In genomic region chrX:24081661-24082154, GRCh38 we compare ENCODE assay signal across 1 cellular context.
TF ChIP-seq lines count a peak whose summit lies in the region.

No MANE protein-coding gene starts in this region.

TF ChIP-seq in K562, 482 proteins besides CTCF, POLR2A, EP300 and RAD21 (continued from another document and continues in another):
- no peak for TF ChIP-seq MCM3 (IDR thresholded peaks at IDR 0.05)
- TF ChIP-seq NRF1 (conservative IDR thresholded peaks at IDR 0.05 in 1 of 2, IDR thresholded peaks at IDR 0.05 in 1 of 2): no peak
- TF ChIP-seq RBM39 (optimal IDR thresholded peaks at IDR 0.05; ENCODE audit: low read depth, low read length): no peak
- TF ChIP-seq TAF1 (IDR thresholded peaks at IDR 0.05; ENCODE audit: control insufficient read depth, extremely low read depth, insufficient read depth, low read length, severe bottlenecking): no peak
- TF ChIP-seq BCOR (IDR thresholded peaks at IDR 0.05): no peak
- TF ChIP-seq, protein P1, sequence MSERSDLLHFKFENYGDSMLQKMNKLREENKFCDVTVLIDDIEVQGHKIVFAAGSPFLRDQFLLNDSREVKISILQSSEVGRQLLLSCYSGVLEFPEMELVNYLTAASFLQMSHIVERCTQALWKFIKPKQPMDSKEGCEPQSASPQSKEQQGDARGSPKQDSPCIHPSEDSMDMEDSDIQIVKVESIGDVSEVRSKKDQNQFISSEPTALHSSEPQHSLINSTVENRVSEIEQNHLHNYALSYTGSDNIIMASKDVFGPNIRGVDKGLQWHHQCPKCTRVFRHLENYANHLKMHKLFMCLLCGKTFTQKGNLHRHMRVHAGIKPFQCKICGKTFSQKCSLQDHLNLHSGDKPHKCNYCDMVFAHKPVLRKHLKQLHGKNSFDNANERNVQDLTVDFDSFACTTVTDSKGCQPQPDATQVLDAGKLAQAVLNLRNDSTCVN (CRISPR knock-in tag; IDR thresholded peaks at IDR 0.05): no peak
- TF ChIP-seq, protein P2, sequence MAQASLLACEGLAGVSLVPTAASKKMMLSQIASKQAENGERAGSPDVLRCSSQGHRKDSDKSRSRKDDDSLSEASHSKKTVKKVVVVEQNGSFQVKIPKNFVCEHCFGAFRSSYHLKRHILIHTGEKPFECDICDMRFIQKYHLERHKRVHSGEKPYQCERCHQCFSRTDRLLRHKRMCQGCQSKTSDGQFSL (CRISPR knock-in tag; IDR thresholded peaks at IDR 0.05): no peak
- TF ChIP-seq, protein P2 (tag; IDR thresholded peaks at IDR 0.05): no peak
- TF ChIP-seq FOXA1 (IDR thresholded peaks at IDR 0.05; ENCODE audit: borderline replicate concordance): no peak
- TF ChIP-seq HIVEP1 (CRISPR knock-in tag; IDR thresholded peaks at IDR 0.05): no peak
- no peak for TF ChIP-seq GATAD2A (IDR thresholded peaks at IDR 0.05)
- no peak for TF ChIP-seq KAT7 (CRISPR knock-in tag; IDR thresholded peaks at IDR 0.05; ENCODE audit: borderline replicate concordance)
- TF ChIP-seq ARID2 (IDR thresholded peaks at IDR 0.05): no peak
- no peak for TF ChIP-seq NR3C1 (CRISPR knock-in tag; IDR thresholded peaks at IDR 0.05)
- TF ChIP-seq ZNF232 (CRISPR knock-in tag; IDR thresholded peaks at IDR 0.05): no peak
- TF ChIP-seq SRSF9 (IDR thresholded peaks at IDR 0.05; ENCODE audit: borderline replicate concordance, low read depth, low read length): no peak
- no peak for TF ChIP-seq TAL1 (IDR thresholded peaks at IDR 0.05)
- TF ChIP-seq SFPQ (IDR thresholded peaks at IDR 0.05; ENCODE audit: low read depth, low read length): no peak
- TF ChIP-seq ZFX (CRISPR knock-in tag; IDR thresholded peaks at IDR 0.05): no peak
- TF ChIP-seq, protein P3, sequence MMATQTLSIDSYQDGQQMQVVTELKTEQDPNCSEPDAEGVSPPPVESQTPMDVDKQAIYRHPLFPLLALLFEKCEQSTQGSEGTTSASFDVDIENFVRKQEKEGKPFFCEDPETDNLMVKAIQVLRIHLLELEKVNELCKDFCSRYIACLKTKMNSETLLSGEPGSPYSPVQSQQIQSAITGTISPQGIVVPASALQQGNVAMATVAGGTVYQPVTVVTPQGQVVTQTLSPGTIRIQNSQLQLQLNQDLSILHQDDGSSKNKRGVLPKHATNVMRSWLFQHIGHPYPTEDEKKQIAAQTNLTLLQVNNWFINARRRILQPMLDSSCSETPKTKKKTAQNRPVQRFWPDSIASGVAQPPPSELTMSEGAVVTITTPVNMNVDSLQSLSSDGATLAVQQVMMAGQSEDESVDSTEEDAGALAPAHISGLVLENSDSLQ (IDR thresholded peaks at IDR 0.05): peak; percentile 81
- no peak for TF ChIP-seq MTA1 (IDR thresholded peaks at IDR 0.05; ENCODE audit: borderline replicate concordance)
- no peak for TF ChIP-seq GTF2E2 (tag; IDR thresholded peaks at IDR 0.05)
- no peak for TF ChIP-seq L3MBTL2 (IDR thresholded peaks at IDR 0.05)
- TF ChIP-seq ZKSCAN8 (CRISPR knock-in tag; IDR thresholded peaks at IDR 0.05): no peak
- no peak for TF ChIP-seq CHCHD3 (CRISPR knock-in tag; IDR thresholded peaks at IDR 0.05)
- no peak for TF ChIP-seq DDX20 (tag; IDR thresholded peaks at IDR 0.05; ENCODE audit: low read depth)
- no peak for TF ChIP-seq SP1 (CRISPR knock-in tag; IDR thresholded peaks at IDR 0.05)
- no peak for TF ChIP-seq FOSL1 (tag; conservative IDR thresholded peaks at IDR 0.05)
- TF ChIP-seq NFRKB (IDR thresholded peaks at IDR 0.05; ENCODE audit: low read depth): no peak
- TF ChIP-seq ILF3 (IDR thresholded peaks at IDR 0.05; ENCODE audit: borderline replicate concordance): no peak
- no peak for TF ChIP-seq THRB (CRISPR knock-in tag; conservative IDR thresholded peaks at IDR 0.05)
- no peak for TF ChIP-seq NEUROD1 (IDR thresholded peaks at IDR 0.05; ENCODE audit: borderline replicate concordance, low read depth, low read length, partially characterized antibody)
- no peak for TF ChIP-seq RERE (CRISPR knock-in tag; IDR thresholded peaks at IDR 0.05; ENCODE audit: borderline replicate concordance)
- TF ChIP-seq XRCC3 (IDR thresholded peaks at IDR 0.05): no peak
- TF ChIP-seq CC2D1A (IDR thresholded peaks at IDR 0.05): peak; percentile 81
- no peak for TF ChIP-seq ZNF780A (CRISPR knock-in tag; IDR thresholded peaks at IDR 0.05)
- no peak for TF ChIP-seq ETV1 (tag; conservative IDR thresholded peaks at IDR 0.05; ENCODE audit: low read depth)
- TF ChIP-seq SRSF1 (IDR thresholded peaks at IDR 0.05; ENCODE audit: low read depth, low read length): no peak
- TF ChIP-seq CCAR2 (IDR thresholded peaks at IDR 0.05; ENCODE audit: low read depth, low read length): no peak
- TF ChIP-seq TBP (optimal IDR thresholded peaks at IDR 0.05; ENCODE audit: low read depth, low read length): no peak
- TF ChIP-seq ZNF445 (CRISPR knock-in tag; IDR thresholded peaks at IDR 0.05; ENCODE audit: low read depth): no peak
- no peak for TF ChIP-seq PHTF2 (CRISPR knock-in tag; IDR thresholded peaks at IDR 0.05)
- TF ChIP-seq SIN3B (IDR thresholded peaks at IDR 0.05; ENCODE audit: low read depth): no peak
- TF ChIP-seq FOXK2 (conservative IDR thresholded peaks at IDR 0.05 in 1 of 2, IDR thresholded peaks at IDR 0.05 in 1 of 2; ENCODE audit: low read depth in 2 of 2): no peak
- TF ChIP-seq NONO (IDR thresholded peaks at IDR 0.05; ENCODE audit: low read depth in 2 of 2, low read length in 1 of 2): no peak
- TF ChIP-seq KLF13 (tag; IDR thresholded peaks at IDR 0.05; ENCODE audit: borderline replicate concordance, low read depth): no peak
- peak; percentile 97 for TF ChIP-seq ZNF384 (IDR thresholded peaks at IDR 0.05; ENCODE audit: low read depth, low read length)
- no peak for TF ChIP-seq CXXC5 (CRISPR knock-in tag; IDR thresholded peaks at IDR 0.05)
- TF ChIP-seq, protein P4, sequence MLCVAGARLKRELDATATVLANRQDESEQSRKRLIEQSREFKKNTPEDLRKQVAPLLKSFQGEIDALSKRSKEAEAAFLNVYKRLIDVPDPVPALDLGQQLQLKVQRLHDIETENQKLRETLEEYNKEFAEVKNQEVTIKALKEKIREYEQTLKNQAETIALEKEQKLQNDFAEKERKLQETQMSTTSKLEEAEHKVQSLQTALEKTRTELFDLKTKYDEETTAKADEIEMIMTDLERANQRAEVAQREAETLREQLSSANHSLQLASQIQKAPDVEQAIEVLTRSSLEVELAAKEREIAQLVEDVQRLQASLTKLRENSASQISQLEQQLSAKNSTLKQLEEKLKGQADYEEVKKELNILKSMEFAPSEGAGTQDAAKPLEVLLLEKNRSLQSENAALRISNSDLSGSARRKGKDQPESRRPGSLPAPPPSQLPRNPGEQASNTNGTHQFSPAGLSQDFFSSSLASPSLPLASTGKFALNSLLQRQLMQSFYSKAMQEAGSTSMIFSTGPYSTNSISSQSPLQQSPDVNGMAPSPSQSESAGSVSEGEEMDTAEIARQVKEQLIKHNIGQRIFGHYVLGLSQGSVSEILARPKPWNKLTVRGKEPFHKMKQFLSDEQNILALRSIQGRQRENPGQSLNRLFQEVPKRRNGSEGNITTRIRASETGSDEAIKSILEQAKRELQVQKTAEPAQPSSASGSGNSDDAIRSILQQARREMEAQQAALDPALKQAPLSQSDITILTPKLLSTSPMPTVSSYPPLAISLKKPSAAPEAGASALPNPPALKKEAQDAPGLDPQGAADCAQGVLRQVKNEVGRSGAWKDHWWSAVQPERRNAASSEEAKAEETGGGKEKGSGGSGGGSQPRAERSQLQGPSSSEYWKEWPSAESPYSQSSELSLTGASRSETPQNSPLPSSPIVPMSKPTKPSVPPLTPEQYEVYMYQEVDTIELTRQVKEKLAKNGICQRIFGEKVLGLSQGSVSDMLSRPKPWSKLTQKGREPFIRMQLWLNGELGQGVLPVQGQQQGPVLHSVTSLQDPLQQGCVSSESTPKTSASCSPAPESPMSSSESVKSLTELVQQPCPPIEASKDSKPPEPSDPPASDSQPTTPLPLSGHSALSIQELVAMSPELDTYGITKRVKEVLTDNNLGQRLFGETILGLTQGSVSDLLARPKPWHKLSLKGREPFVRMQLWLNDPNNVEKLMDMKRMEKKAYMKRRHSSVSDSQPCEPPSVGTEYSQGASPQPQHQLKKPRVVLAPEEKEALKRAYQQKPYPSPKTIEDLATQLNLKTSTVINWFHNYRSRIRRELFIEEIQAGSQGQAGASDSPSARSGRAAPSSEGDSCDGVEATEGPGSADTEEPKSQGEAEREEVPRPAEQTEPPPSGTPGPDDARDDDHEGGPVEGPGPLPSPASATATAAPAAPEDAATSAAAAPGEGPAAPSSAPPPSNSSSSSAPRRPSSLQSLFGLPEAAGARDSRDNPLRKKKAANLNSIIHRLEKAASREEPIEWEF (CRISPR knock-in tag; IDR thresholded peaks at IDR 0.05): no peak
- no peak for TF ChIP-seq NR0B1 (IDR thresholded peaks at IDR 0.05; ENCODE audit: partially characterized antibody)
- TF ChIP-seq DNMT1 (IDR thresholded peaks at IDR 0.05): no peak
- TF ChIP-seq NCOA6 (IDR thresholded peaks at IDR 0.05): no peak
